ENCODE assay signal across 21 cellular contexts in genomic region chr1:158969855-158970254, GRCh38. TPM values are rescaled to one million over a fixed set of nuclear protein-coding genes. Genes with fewer than 3 reads are reported as not detected.
DNase-seq lines count a peak whose midpoint lies in the region; ATAC-seq and TF ChIP-seq lines count a peak whose summit lies in the region.
"Had no signal": no experiment of that assay in that cellular context is flagged by ENCODE, and none has a peak within 500 bp of the region (broad histone marks: within the 10 kb centered on the region; RNA-seq: fewer than 3 reads in every experiment).

No MANE protein-coding gene starts in this region.

- peak; percentile 13 for DNase-seq in activated naive CD4-positive, alpha-beta T cell treated with Interleukin-2 at 50 U/mL for 16 hours
- no peak for DNase-seq in activated naive CD4-positive, alpha-beta T cell treated with anti-CD3 and anti-CD28 coated beads, Interleukin-2, amount 10 ng/mL, durations not matched to agents 7 days and 5 days
- peak; percentile 31 for DNase-seq in RKO (ENCODE audit: low spot score)
- no peak for DNase-seq in central memory CD8-positive, alpha-beta T cell (ENCODE audit: low spot score in 2 of 2)
- no peak for DNase-seq in stimulated activated effector memory CD8-positive, alpha-beta T cell treated with anti-CD3 and anti-CD28 coated beads, Interleukin-12 subunit alpha, Interleukin-12 subunit beta, amount 100 ng/mL, for 72 hours (ENCODE audit: low spot score in 2 of 2)
- no peak for DNase-seq in mesendoderm
- no peak for DNase-seq in heart left ventricle
- DNase-seq: activated effector memory CD4-positive, alpha-beta T cell treated with anti-CD3 and anti-CD28 coated beads, Interleukin-2, amount 50 U/mL, for 16 hours; DMS79; GOT3; left colon; NCI-H146; right lobe of liver; Right ventricle myocardium superior; stimulated activated naive CD4-positive, alpha-beta T cell; SW 1271 had no signal

- H2BK5ac ChIP-seq in mesendoderm (ENCODE audit: low read length) = no peak overlapping the region

- H3K4me2 ChIP-seq in mesendoderm (ENCODE audit: low read length) = no peak overlapping the region

- no peak overlapping the region for H3K56ac ChIP-seq in mesendoderm (ENCODE audit: low read length)

- H3K4me3 ChIP-seq in mesendoderm (ENCODE audit: low read length) (no peak overlapping the region), heart left ventricle (no peak overlapping the region)
- H3K4me3 ChIP-seq: ascending aorta, esophagus muscularis mucosa, right lobe of liver, tibial nerve had no signal

- intact Hi-C loops in heart left ventricle (cut with DNase I) = no loop called here

- no peak overlapping the region for H3K27ac ChIP-seq in mesendoderm (ENCODE audit: low read depth, low read length)
- no peak overlapping the region for H3K27ac ChIP-seq in heart left ventricle
- H3K27ac ChIP-seq: ascending aorta, esophagus muscularis mucosa, right lobe of liver, tibial nerve had no signal

- no peak overlapping the region for H2BK120ac ChIP-seq in mesendoderm (ENCODE audit: low read depth, low read length)

- H3K27me3 Mint-ChIP-seq in activated naive CD4-positive, alpha-beta T cell treated with anti-CD3 and anti-CD28 coated beads, Interleukin-2, amount 10 ng/mL, durations not matched to agents 7 days and 5 days = no peaks in the 10 kb centered on the region
- no peaks in the 10 kb centered on the region for H3K27me3 Mint-ChIP-seq in central memory CD8-positive, alpha-beta T cell

- no peak overlapping the region for H4K5ac ChIP-seq in mesendoderm (ENCODE audit: low read length)

- H3K9me3 Mint-ChIP-seq in activated naive CD4-positive, alpha-beta T cell treated with anti-CD3 and anti-CD28 coated beads, Interleukin-2, amount 10 ng/mL, durations not matched to agents 7 days and 5 days = peaks cover 8% of the 10 kb centered on the region
- peaks cover 22% of the 10 kb centered on the region for H3K9me3 Mint-ChIP-seq in central memory CD8-positive, alpha-beta T cell
- peaks cover 14% of the 10 kb centered on the region for H3K9me3 Mint-ChIP-seq in stimulated activated effector memory CD8-positive, alpha-beta T cell treated with anti-CD3 and anti-CD28 coated beads, Interleukin-12 subunit alpha, Interleukin-12 subunit beta, amount 100 ng/mL, for 72 hours

- no peak overlapping the region for H3K9ac ChIP-seq in mesendoderm (ENCODE audit: low read length)

- H3K27me3 ChIP-seq in mesendoderm (ENCODE audit: insufficient read depth, low read length, poor library complexity) = no peaks in the 10 kb centered on the region
- peaks cover 0 to 4% (median 0%) of the 10 kb centered on the region in 9 donors for H3K27me3 ChIP-seq in heart left ventricle
- H3K27me3 ChIP-seq: ascending aorta, esophagus muscularis mucosa, right lobe of liver, tibial nerve had no signal

- no peak overlapping the region for H4K8ac ChIP-seq in mesendoderm (ENCODE audit: low read depth, low read length)

- ATAC-seq in central memory CD8-positive, alpha-beta T cell (replicated peaks; ENCODE audit: extremely low read depth, poor library complexity, severe bottlenecking) = no peak
- ATAC-seq in stimulated activated effector memory CD8-positive, alpha-beta T cell treated with anti-CD3 and anti-CD28 coated beads, Interleukin-12 subunit alpha, Interleukin-12 subunit beta, amount 100 ng/mL, for 72 hours = peak; percentile 80
- ATAC-seq in heart left ventricle = no peak
- ATAC-seq: left colon, right lobe of liver had no signal

- no peak overlapping the region for H2BK15ac ChIP-seq in mesendoderm (replicated peaks; ENCODE audit: low read depth)

- H3K27ac Mint-ChIP-seq in activated naive CD4-positive, alpha-beta T cell treated with anti-CD3 and anti-CD28 coated beads, Interleukin-2, amount 10 ng/mL, durations not matched to agents 7 days and 5 days = no peak overlapping the region
- peak overlapping the region; percentile 30 for H3K27ac Mint-ChIP-seq in central memory CD8-positive, alpha-beta T cell (ENCODE audit: low read depth)
- H3K27ac Mint-ChIP-seq in stimulated activated effector memory CD8-positive, alpha-beta T cell treated with anti-CD3 and anti-CD28 coated beads, Interleukin-12 subunit alpha, Interleukin-12 subunit beta, amount 100 ng/mL, for 72 hours = peak overlapping the region; percentile 82

- no peaks in the 10 kb centered on the region for H3K36me3 ChIP-seq in mesendoderm (ENCODE audit: control insufficient read depth, insufficient read depth, low read length)
- H3K36me3 ChIP-seq in heart left ventricle = no peaks in the 10 kb centered on the region
- H3K36me3 ChIP-seq: ascending aorta, esophagus muscularis mucosa, right lobe of liver, tibial nerve had no signal

- no peak overlapping the region for H2AK5ac ChIP-seq in mesendoderm (ENCODE audit: low read length)

- peaks cover 13% of the 10 kb centered on the region for H3K36me3 Mint-ChIP-seq in activated naive CD4-positive, alpha-beta T cell treated with anti-CD3 and anti-CD28 coated beads, Interleukin-2, amount 10 ng/mL, durations not matched to agents 7 days and 5 days
- peaks cover 18% of the 10 kb centered on the region for H3K36me3 Mint-ChIP-seq in central memory CD8-positive, alpha-beta T cell (ENCODE audit: insufficient read depth)
- peaks cover 8% of the 10 kb centered on the region for H3K36me3 Mint-ChIP-seq in stimulated activated effector memory CD8-positive, alpha-beta T cell treated with anti-CD3 and anti-CD28 coated beads, Interleukin-12 subunit alpha, Interleukin-12 subunit beta, amount 100 ng/mL, for 72 hours

- TF ChIP-seq POLR2A in heart left ventricle (IDR thresholded peaks at IDR 0.05) = no peak

- CTCF ChIA-PET in activated naive CD4-positive, alpha-beta T cell treated with anti-CD3 and anti-CD28 coated beads, Interleukin-2, amount 10 ng/mL, durations not matched to agents 7 days and 5 days (lab: Charles Lee) = no interaction called here

- no peak for TF ChIP-seq CTCF in heart left ventricle (IDR thresholded peaks at IDR 0.05)

- no peaks in the 10 kb centered on the region for H3K79me2 ChIP-seq in mesendoderm (ENCODE audit: control insufficient read depth, insufficient read depth, low read length)

- no peak overlapping the region for H3K4me3 Mint-ChIP-seq in activated naive CD4-positive, alpha-beta T cell treated with anti-CD3 and anti-CD28 coated beads, Interleukin-2, amount 10 ng/mL, durations not matched to agents 7 days and 5 days
- H3K4me3 Mint-ChIP-seq in central memory CD8-positive, alpha-beta T cell = no peak overlapping the region
- peak overlapping the region; percentile 14 for H3K4me3 Mint-ChIP-seq in stimulated activated effector memory CD8-positive, alpha-beta T cell treated with anti-CD3 and anti-CD28 coated beads, Interleukin-12 subunit alpha, Interleukin-12 subunit beta, amount 100 ng/mL, for 72 hours

- no peaks in the 10 kb centered on the region for H3K79me1 ChIP-seq in mesendoderm (ENCODE audit: low read length)

- H3K9me3 ChIP-seq in heart left ventricle = no peaks in the 10 kb centered on the region
- H3K9me3 ChIP-seq: ascending aorta, right lobe of liver, tibial nerve had no signal

- no peak overlapping the region for H3K4ac ChIP-seq in mesendoderm (ENCODE audit: low read depth, low read length)

- no peak overlapping the region for H3K23ac ChIP-seq in mesendoderm (ENCODE audit: low read length)

- WGBS in mesendoderm (ENCODE audit: extremely low coverage, insufficient coverage, low lambda C conversion rate) = no CpG with 5 or more reads among the region's 1 CpG
- WGBS in heart left ventricle, 4 donors = 80 to 86% (median 86%) methylated on average over 1 of the region's 1 CpG

- H3K4me1 Mint-ChIP-seq in activated naive CD4-positive, alpha-beta T cell treated with anti-CD3 and anti-CD28 coated beads, Interleukin-2, amount 10 ng/mL, durations not matched to agents 7 days and 5 days = no peaks in the 10 kb centered on the region
- peaks cover 54% of the 10 kb centered on the region for H3K4me1 Mint-ChIP-seq in central memory CD8-positive, alpha-beta T cell
- H3K4me1 Mint-ChIP-seq in stimulated activated effector memory CD8-positive, alpha-beta T cell treated with anti-CD3 and anti-CD28 coated beads, Interleukin-12 subunit alpha, Interleukin-12 subunit beta, amount 100 ng/mL, for 72 hours = peaks cover 35% of the 10 kb centered on the region

- H3K4me1 ChIP-seq in mesendoderm (ENCODE audit: control insufficient read depth, low read depth, low read length) = no peaks in the 10 kb centered on the region
- no peaks in the 10 kb centered on the region for H3K4me1 ChIP-seq in heart left ventricle
- H3K4me1 ChIP-seq: ascending aorta, esophagus muscularis mucosa, right lobe of liver, tibial nerve had no signal

- H3K18ac ChIP-seq in mesendoderm (ENCODE audit: low read length) = no peak overlapping the region

RNA-seq across cellular contexts. Expression of gene PYHIN1, which starts 38.5 kb away (rescaled TPM):
- not detected for polyA plus RNA-seq in mesendoderm (2013, experiment 1 of 2)
- polyA plus RNA-seq in mesendoderm (2013, experiment 2 of 2) = not detected
- 1 to 10 TPM in 2 of 9 donors, under 1 TPM in 2, not detected in 5; 0.23 to 3.1 (median 0.73) TPM for total RNA-seq in heart left ventricle
- polyA plus RNA-seq in heart left ventricle = under 1 TPM; 0.07 to 0.15 TPM
- total RNA-seq: cerebellum had no signal
- polyA plus RNA-seq: neural cell had no signal

RNA-seq across cellular contexts. Expression of gene IFI16, which starts 39.9 kb away (rescaled TPM):
- 1.6 TPM for polyA plus RNA-seq in mesendoderm (2013, experiment 1 of 2)
- polyA plus RNA-seq in mesendoderm (2013, experiment 2 of 2) = 1.3 TPM
- total RNA-seq in heart left ventricle = 100 to 1,000 TPM in 1 of 9 donors, 10 to 100 TPM in 8; 19.1 to 125 (median 23.7) TPM
- 10 to 100 TPM; 25.5 to 27.1 TPM for polyA plus RNA-seq in heart left ventricle
- polyA plus RNA-seq: neural cell had no signal

Comparison
In these comparisons a context has a peak if more than half of its experiments do, and no peak if none do; other contexts are left out.
1. DNase-seq: peak in activated naive CD4-positive, alpha-beta T cell treated with Interleukin-2 at 50 U/mL for 16 hours (single experiment) and RKO (single experiment); none in activated naive CD4-positive, alpha-beta T cell treated with anti-CD3 and anti-CD28 coated beads, Interleukin-2, amount 10 ng/mL, durations not matched to agents 7 days and 5 days (single experiment), central memory CD8-positive, alpha-beta T cell (0 of 2), stimulated activated effector memory CD8-positive, alpha-beta T cell treated with anti-CD3 and anti-CD28 coated beads, Interleukin-12 subunit alpha, Interleukin-12 subunit beta, amount 100 ng/mL, for 72 hours (0 of 2), mesendoderm (single experiment) and heart left ventricle (0 of 5).